ENCODE assay signal across 27 cellular contexts in genomic region chr10:77444041-77444440, GRCh38.
"Had no signal": no experiment of that assay in that cellular context is flagged by ENCODE, and none has a peak within 500 bp of the region (broad histone marks: within the 10 kb centered on the region; RNA-seq: fewer than 3 reads in every experiment).

No MANE protein-coding gene starts in this region.

- H3K9me3 Mint-ChIP-seq: dendritic cell treated with granulocyte-macrophage colony-stimulating factor and Interleukin-4, amounts not matched to agents 40 ng/mL and 50 ng/mL, for 4 days; effector memory CD8-positive, alpha-beta T cell; endodermal cell had no signal

- FAIRE-seq: colon, endothelial cell of umbilical vein, frontal cortex had no signal

- H3K4me3 Mint-ChIP-seq: dendritic cell treated with granulocyte-macrophage colony-stimulating factor and Interleukin-4, amounts not matched to agents 40 ng/mL and 50 ng/mL, for 4 days; effector memory CD8-positive, alpha-beta T cell; endodermal cell had no signal

- ATAC-seq: effector memory CD8-positive, alpha-beta T cell; esophagus mucosa; foreskin keratinocyte; gastroesophageal sphincter; heart left ventricle; heart right ventricle had no signal

- H3K27me3 ChIP-seq: colonic mucosa, dorsolateral prefrontal cortex, esophagus muscularis mucosa, foreskin keratinocyte, gastroesophageal sphincter had no signal

- H3K36me3 ChIP-seq: colonic mucosa, esophagus muscularis mucosa, esophagus squamous epithelium, gastroesophageal sphincter, heart left ventricle, heart right ventricle had no signal

- H3K9me3 ChIP-seq: colonic mucosa, esophagus muscularis mucosa, esophagus squamous epithelium, gastroesophageal sphincter, heart left ventricle, heart right ventricle had no signal

- H3K4me3 ChIP-seq: colonic mucosa, coronary artery, dorsolateral prefrontal cortex, esophagus muscularis mucosa, esophagus squamous epithelium, gastroesophageal sphincter, heart left ventricle, heart right ventricle had no signal

- H3K4me1 ChIP-seq: colonic mucosa, foreskin keratinocyte, heart left ventricle, heart right ventricle had no signal

- H3K27ac Mint-ChIP-seq: dendritic cell treated with granulocyte-macrophage colony-stimulating factor and Interleukin-4, amounts not matched to agents 40 ng/mL and 50 ng/mL, for 4 days; effector memory CD8-positive, alpha-beta T cell; endodermal cell had no signal

- DNase-seq: colonic mucosa; cortex of kidney; dermis blood vessel endothelial cell; dorsolateral prefrontal cortex; effector CD4-positive, alpha-beta T cell; effector CD8-positive, alpha-beta T cell; effector memory CD4-positive, alpha-beta T cell; effector memory CD8-positive, alpha-beta T cell; endodermal cell; erythroblast; esophagus squamous epithelium; foreskin fibroblast; foreskin keratinocyte; foreskin melanocyte; glutamatergic neuron; head of caudate nucleus; heart left ventricle; heart right ventricle had no signal

- H3K27ac ChIP-seq: colonic mucosa, coronary artery, dorsolateral prefrontal cortex, epithelial cell of prostate, esophagus muscularis mucosa, esophagus squamous epithelium, foreskin keratinocyte, gastroesophageal sphincter, heart left ventricle, heart right ventricle had no signal
